1 cellular context compared by ENCODE assay signal in genomic region chr2:144583362-144583692, GRCh38.
TF ChIP-seq lines count a peak whose summit lies in the region.

No MANE protein-coding gene starts in this region.

TF ChIP-seq in K562, 482 proteins besides CTCF, POLR2A, EP300 and RAD21 (continued from another document):
- TF ChIP-seq E2F5 (CRISPR knock-in tag; IDR thresholded peaks at IDR 0.05) (no peak), FOXK2 (conservative IDR thresholded peaks at IDR 0.05 in 1 of 2, IDR thresholded peaks at IDR 0.05 in 1 of 2; ENCODE audit: low read depth in 2 of 2) (no peak), CREB5 (CRISPR knock-in tag; IDR thresholded peaks at IDR 0.05) (no peak; the same call in 1 of the 2 replicates), MBD1 (CRISPR knock-in tag; IDR thresholded peaks at IDR 0.05) (no peak), BHLHE40 (IDR thresholded peaks at IDR 0.05; ENCODE audit: low read length) (no peak), CSDE1 (IDR thresholded peaks at IDR 0.05) (no peak), RERE (CRISPR knock-in tag; IDR thresholded peaks at IDR 0.05; ENCODE audit: borderline replicate concordance) (no peak), PCBP2 (IDR thresholded peaks at IDR 0.05; ENCODE audit: low read depth, low read length, poor library complexity, severe bottlenecking) (no peak), CEBPZ (IDR thresholded peaks at IDR 0.05; ENCODE audit: borderline replicate concordance, low read depth, low read length) (no peak), PTRF (tag; IDR thresholded peaks at IDR 0.05) (no peak), GMEB1 (CRISPR knock-in tag; IDR thresholded peaks at IDR 0.05) (no peak), GATA2 (CRISPR knock-in tag; IDR thresholded peaks at IDR 0.05) (no peak), ZNF282 (CRISPR knock-in tag; IDR thresholded peaks at IDR 0.05) (no peak), ESRRB (CRISPR knock-in tag; IDR thresholded peaks at IDR 0.05; ENCODE audit: borderline replicate concordance) (no peak), MYBL2 (IDR thresholded peaks at IDR 0.05; ENCODE audit: low read depth) (no peak), MYBL2 (CRISPR knock-in tag; IDR thresholded peaks at IDR 0.05; ENCODE audit: borderline replicate concordance) (no peak), ZSCAN32 (CRISPR knock-in tag; IDR thresholded peaks at IDR 0.05) (no peak), ID3 (CRISPR knock-in tag; IDR thresholded peaks at IDR 0.05) (no peak), ID3 (tag; IDR thresholded peaks at IDR 0.05) (0 out of 2 replicates have a peak, but pooled peaks have one; percentile 2), NR1H2 (CRISPR knock-in tag; IDR thresholded peaks at IDR 0.05) (no peak), POLR2H (tag; IDR thresholded peaks at IDR 0.05; ENCODE audit: low read depth) (no peak), ZNF165 (CRISPR knock-in tag; IDR thresholded peaks at IDR 0.05; ENCODE audit: borderline replicate concordance) (peak; percentile 34; the same call in 1 of the 2 replicates), CTBP1 (IDR thresholded peaks at IDR 0.05; ENCODE audit: borderline replicate concordance) (no peak), GTF2E2 (tag; IDR thresholded peaks at IDR 0.05) (peak; percentile 15; the same call in 1 of the 2 replicates), COPS2 (conservative IDR thresholded peaks at IDR 0.05) (no peak), ZBTB17 (CRISPR knock-in tag; IDR thresholded peaks at IDR 0.05) (0 out of 2 replicates have a peak, but pooled peaks have one; percentile 10), ZNF384 (IDR thresholded peaks at IDR 0.05; ENCODE audit: low read depth, low read length) (no peak), MCM7 (IDR thresholded peaks at IDR 0.05) (no peak), ELK3 (CRISPR knock-in tag; IDR thresholded peaks at IDR 0.05) (no peak)
